ENCODE assay signal across 28 cellular contexts in the genomic region with DNA sequence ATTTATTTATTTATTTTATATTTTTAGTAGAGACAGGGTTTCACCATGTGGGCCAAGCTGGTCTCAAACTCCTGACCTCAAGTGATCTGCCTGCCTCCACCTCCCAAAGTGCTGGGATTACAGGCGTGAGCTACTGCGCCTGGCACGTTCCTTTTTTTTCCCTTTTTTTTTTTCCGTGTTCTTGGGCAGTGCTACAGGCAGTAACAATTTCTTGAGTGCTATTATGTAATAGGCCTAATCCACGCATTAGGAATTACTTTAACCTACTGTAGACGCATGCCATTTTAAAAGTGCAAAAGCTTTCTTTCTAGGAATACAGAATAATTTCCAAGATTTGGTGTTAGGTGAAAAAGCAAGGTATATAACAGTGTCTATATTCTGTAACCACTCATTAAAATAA.
"Had no signal": no experiment of that assay in that cellular context is flagged by ENCODE, and none has a peak within 500 bp of the region (broad histone marks: within the 10 kb centered on the region; RNA-seq: fewer than 3 reads in every experiment).

No MANE protein-coding gene starts in this region.

- DNase-seq: activated B cell treated with CpG ODN at 0.5 μM for 24 hours; activated CD4-positive, alpha-beta T cell treated with anti-CD3 and anti-CD28 coated beads for 1 hour; activated CD4-positive, alpha-beta T cell treated with anti-CD3 and anti-CD28 coated beads, Interleukin-2, amount 10 ng/mL, durations not matched to agents 24 days and 14 days; activated CD4-positive, alpha-beta T cell treated with anti-CD3 and anti-CD28 coated beads, Interleukin-2, amount 50 U/mL, for 48 hours; activated CD8-positive, alpha-beta memory T cell treated with anti-CD3 and anti-CD28 coated beads, Interleukin-2, amount 10 ng/mL, durations not matched to agents 7 days and 5 days; activated effector memory CD4-positive, alpha-beta T cell treated with Interleukin-2 at 50 U/mL for 16 hours; activated naive CD4-positive, alpha-beta T cell; activated T-cell treated with anti-CD3 and anti-CD28 coated beads, Interleukin-2, amount 50 U/mL, for 24 hours; aorta; caudate nucleus; KBM-7; NCI-H1092; NCI-H1417; NCI-H1930; NCI-H2171 treated with DMSO at 0.1 percent for 48 hours; NCI-H226; NCI-H510A; NCI-H526 treated with DMSO at 0.1 percent for 48 hours; NCI-H82; RPMI8226; SJCRH30; SK-N-SH; SW 1271 had no signal

- H3K4me1 ChIP-seq: breast epithelium had no signal

- H3K36me3 ChIP-seq: breast epithelium had no signal

- H3K4me3 ChIP-seq: breast epithelium, SJCRH30 had no signal

- H3K27me3 Mint-ChIP-seq: activated B cell treated with CpG ODN at 0.5 μM for 24 hours; activated CD4-positive, alpha-beta T cell treated with anti-CD3 and anti-CD28 coated beads, Interleukin-2, amount 10 ng/mL, durations not matched to agents 24 days and 14 days; activated CD8-positive, alpha-beta memory T cell treated with anti-CD3 and anti-CD28 coated beads, Interleukin-2, amount 10 ng/mL, durations not matched to agents 7 days and 5 days; activated naive CD4-positive, alpha-beta T cell treated with anti-CD3 and anti-CD28 coated beads, Interleukin-2, amount 50 U/mL, for 24 hours; activated T-cell treated with anti-CD3 and anti-CD28 coated beads, Interleukin-2, amount 50 U/mL, for 24 hours had no signal

- H3K27ac ChIP-seq: breast epithelium, SJCRH30 had no signal

- H3K27ac Mint-ChIP-seq: activated CD4-positive, alpha-beta T cell treated with anti-CD3 and anti-CD28 coated beads, Interleukin-2, amount 10 ng/mL, durations not matched to agents 24 days and 14 days; activated CD8-positive, alpha-beta memory T cell treated with anti-CD3 and anti-CD28 coated beads, Interleukin-2, amount 10 ng/mL, durations not matched to agents 7 days and 5 days; activated naive CD4-positive, alpha-beta T cell treated with anti-CD3 and anti-CD28 coated beads, Interleukin-2, amount 50 U/mL, for 24 hours; activated T-helper 1 cell treated with anti-CD3 and anti-CD28 coated beads, Interleukin-12 subunit alpha, Interleukin-12 subunit beta, Interleukin-2, Interleukin-4 antibody, amounts not matched to agents 30 ng/mL and 10 ng/mL and 1 ng/mL, durations not matched to agents 14 hours and 24 hours and 36 hours had no signal

- H3K4me2 ChIP-seq: SK-N-SH had no signal

- H3K27me3 ChIP-seq: breast epithelium, SJCRH30 had no signal

- ATAC-seq: activated CD8-positive, alpha-beta memory T cell treated with anti-CD3 and anti-CD28 coated beads, Interleukin-2, amount 10 ng/mL, durations not matched to agents 7 days and 5 days; Panc1; Right ventricle myocardium inferior had no signal

- H3K9me3 ChIP-seq: breast epithelium, SJCRH30, SK-N-SH had no signal

- H3K4me3 Mint-ChIP-seq: activated B cell treated with CpG ODN at 0.5 μM for 24 hours; activated CD4-positive, alpha-beta T cell treated with anti-CD3 and anti-CD28 coated beads, Interleukin-2, amount 10 ng/mL, durations not matched to agents 24 days and 14 days; activated CD8-positive, alpha-beta memory T cell treated with anti-CD3 and anti-CD28 coated beads, Interleukin-2, amount 10 ng/mL, durations not matched to agents 7 days and 5 days; activated naive CD4-positive, alpha-beta T cell treated with anti-CD3 and anti-CD28 coated beads, Interleukin-2, amount 50 U/mL, for 24 hours; activated T-cell treated with anti-CD3 and anti-CD28 coated beads, Interleukin-2, amount 50 U/mL, for 24 hours; activated T-helper 1 cell treated with anti-CD3 and anti-CD28 coated beads, Interleukin-12 subunit alpha, Interleukin-12 subunit beta, Interleukin-2, Interleukin-4 antibody, amounts not matched to agents 30 ng/mL and 10 ng/mL and 1 ng/mL, durations not matched to agents 14 hours and 24 hours and 36 hours had no signal

- H3K9me2 ChIP-seq: SK-N-SH had no signal

- H3K9me3 Mint-ChIP-seq: activated B cell treated with CpG ODN at 0.5 μM for 24 hours; activated CD4-positive, alpha-beta T cell treated with anti-CD3 and anti-CD28 coated beads, Interleukin-2, amount 10 ng/mL, durations not matched to agents 24 days and 14 days; activated naive CD4-positive, alpha-beta T cell treated with anti-CD3 and anti-CD28 coated beads, Interleukin-2, amount 50 U/mL, for 24 hours; activated T-cell treated with anti-CD3 and anti-CD28 coated beads, Interleukin-2, amount 50 U/mL, for 24 hours; activated T-helper 1 cell treated with anti-CD3 and anti-CD28 coated beads, Interleukin-12 subunit alpha, Interleukin-12 subunit beta, Interleukin-2, Interleukin-4 antibody, amounts not matched to agents 30 ng/mL and 10 ng/mL and 1 ng/mL, durations not matched to agents 14 hours and 24 hours and 36 hours had no signal
